In genomic region chr2:168186452-168186851, GRCh38 we compare ENCODE assay signal across 22 cellular contexts.
"Had no signal": no experiment of that assay in that cellular context is flagged by ENCODE, and none has a peak within 500 bp of the region (broad histone marks: within the 10 kb centered on the region; RNA-seq: fewer than 3 reads in every experiment).

No MANE protein-coding gene starts in this region.

- DNase-seq: activated CD4-positive, alpha-beta T cell treated with anti-CD3 and anti-CD28 coated beads for 1 hour; activated CD4-positive, alpha-beta T cell treated with anti-CD3 and anti-CD28 coated beads, Interleukin-2, amount 50 U/mL, for 4 hours; activated gamma-delta T cell treated with Interleukin-2 at 50 U/mL for 16 hours; adrenal gland; cerebellar nuclear complex; effector CD8-positive, alpha-beta T cell; heart right ventricle; kidney glomerular epithelial cell; left ventricle myocardium superior; naive thymus-derived CD8-positive, alpha-beta T cell; occipital lobe; posterior cingulate gyrus; stimulated activated CD4-positive, alpha-beta T cell treated with anti-CD3 and anti-CD28 coated beads, Interleukin-12 subunit alpha, Interleukin-12 subunit beta, amount 100 ng/mL, for 4 hours; stimulated activated CD4-positive, alpha-beta T cell treated with anti-CD3 and anti-CD28 coated beads, Interleukin-1b, Interleukin-23, amount 100 ng/mL, for 48 hours; stimulated activated naive CD4-positive, alpha-beta T cell treated with Interleukin-2 at 50 U/mL for 16 hours; T-helper 2 cell; thyroid gland had no signal

- H3K4me1 ChIP-seq: breast epithelium had no signal

- ATAC-seq: activated naive CD4-positive, alpha-beta T cell treated with anti-CD3 and anti-CD28 coated beads, Interleukin-2, amount 50 U/mL, for 72 hours; esophagus mucosa; gastroesophageal sphincter; heart right ventricle; left ventricle myocardium superior; naive thymus-derived CD8-positive, alpha-beta T cell had no signal

- H3K27ac ChIP-seq: adrenal gland, breast epithelium, gastroesophageal sphincter, thyroid gland, VCaP had no signal

- H3K4me3 ChIP-seq: adrenal gland, breast epithelium, gastroesophageal sphincter, heart right ventricle, thyroid gland had no signal

- H3K9me3 ChIP-seq: adrenal gland, breast epithelium, gastroesophageal sphincter, heart right ventricle, thyroid gland had no signal

- H3K36me3 ChIP-seq: adrenal gland, breast epithelium, gastroesophageal sphincter, thyroid gland had no signal

- H3K27me3 ChIP-seq: adrenal gland, breast epithelium, gastroesophageal sphincter, heart right ventricle, thyroid gland had no signal
